In the genomic region with DNA sequence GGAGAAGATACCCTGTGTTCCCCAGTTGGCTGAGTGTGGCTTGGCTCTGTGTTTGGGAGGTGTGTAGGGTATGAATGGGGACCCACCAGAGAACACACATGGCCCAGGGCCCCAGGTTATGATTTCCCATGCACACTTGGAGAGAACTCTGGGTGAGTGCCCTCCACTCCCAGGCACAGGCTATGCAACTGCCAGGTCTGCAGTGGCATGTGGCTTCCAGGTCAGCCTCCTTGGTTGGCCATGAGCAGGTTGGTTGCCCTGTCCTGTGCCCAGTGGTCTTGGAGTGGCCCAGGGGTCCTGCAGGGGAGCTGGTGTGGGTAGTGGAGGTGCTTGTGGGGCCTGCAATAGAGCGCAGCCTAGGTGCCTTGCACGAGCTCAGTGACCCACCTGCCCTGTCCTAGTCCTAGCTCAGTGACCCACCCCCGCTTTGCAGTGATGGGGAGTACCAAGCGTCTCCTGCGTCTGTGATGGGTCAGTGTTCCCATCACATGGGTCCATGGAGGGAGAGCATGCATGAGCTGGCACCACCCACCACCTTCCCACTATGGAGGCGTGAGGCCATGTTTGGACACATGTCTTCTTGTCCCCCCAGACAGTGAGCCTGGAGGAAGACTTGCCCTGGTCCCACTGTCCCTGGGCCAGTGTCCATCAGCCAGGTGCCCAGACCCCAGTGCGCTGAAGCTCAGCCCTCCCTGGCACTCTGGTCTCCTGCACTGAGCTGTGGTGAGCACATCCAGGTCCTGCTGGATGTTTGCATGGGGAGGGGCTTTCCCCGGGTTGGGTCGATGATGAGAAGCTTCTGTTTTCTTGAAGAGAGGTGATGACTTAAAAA, we compare ENCODE assay signal across 21 cellular contexts.
DNase-seq lines count a peak whose midpoint lies in the region; ATAC-seq, FAIRE-seq and TF ChIP-seq lines count a peak whose summit lies in the region.
"Had no signal": no experiment of that assay in that cellular context is flagged by ENCODE, and none has a peak within 500 bp of the region (broad histone marks: within the 10 kb centered on the region; RNA-seq: fewer than 3 reads in every experiment).

No MANE protein-coding gene starts in this region.

- H3K27ac Mint-ChIP-seq in activated T-cell treated with anti-CD3 and anti-CD28 coated beads, Interleukin-2, amount 50 U/mL, for 24 hours: no peak overlapping the region
- H3K27ac Mint-ChIP-seq in progenitor cell of endocrine pancreas: no peak overlapping the region
- H3K27ac Mint-ChIP-seq in activated T-helper 17 cell treated with anti-CD3 and anti-CD28 coated beads, Interleukin-2, amount 50 U/mL, for 72 hours: no peak overlapping the region
- H3K27ac Mint-ChIP-seq: activated naive CD8-positive, alpha-beta T cell treated with anti-CD3 and anti-CD28 coated beads, Interleukin-2, amount 50 U/mL, for 24 hours; CD4-positive, alpha-beta memory T cell; stimulated activated naive CD8-positive, alpha-beta T cell treated with anti-CD3 and anti-CD28 coated beads, Interleukin-15, Interleukin-2, amounts not matched to agents 100 ng/mL and 50 ng/mL, for 24 hours had no signal

- ATAC-seq in GM19452 (IDR thresholded peaks at IDR 0.05; ENCODE audit: unreplicated experiment) (no peak), HG02623 (IDR thresholded peaks at IDR 0.05; ENCODE audit: unreplicated experiment) (no peak)
- no peak for ATAC-seq in activated T-helper 17 cell treated with anti-CD3 and anti-CD28 coated beads, Interleukin-2, amount 50 U/mL, for 72 hours (replicated peaks)
- ATAC-seq: activated naive CD8-positive, alpha-beta T cell treated with anti-CD3 and anti-CD28 coated beads, Interleukin-2, amount 50 U/mL, for 24 hours; gastrocnemius medialis had no signal

- TF ChIP-seq POLR2A in adrenal gland (IDR thresholded peaks at IDR 0.05): no peak

- WGBS in adrenal gland, 4 donors: 85 to 93% (median 86%) methylated on average over 8 to 9 of the region's 9 CpGs

- no peak overlapping the region for H3K9ac ChIP-seq in kidney (ENCODE audit: low read length in 2 of 2)
- H3K9ac ChIP-seq: SK-N-SH had no signal

- H3K4me1 Mint-ChIP-seq in activated T-cell treated with anti-CD3 and anti-CD28 coated beads, Interleukin-2, amount 50 U/mL, for 24 hours (ENCODE audit: low read depth): no peaks in the 10 kb centered on the region
- no peaks in the 10 kb centered on the region for H3K4me1 Mint-ChIP-seq in progenitor cell of endocrine pancreas (ENCODE audit: low read depth)
- H3K4me1 Mint-ChIP-seq in activated T-helper 17 cell treated with anti-CD3 and anti-CD28 coated beads, Interleukin-2, amount 50 U/mL, for 72 hours: no peaks in the 10 kb centered on the region
- H3K4me1 Mint-ChIP-seq: activated naive CD8-positive, alpha-beta T cell treated with anti-CD3 and anti-CD28 coated beads, Interleukin-2, amount 50 U/mL, for 24 hours; CD4-positive, alpha-beta memory T cell had no signal

- H3K36me3 ChIP-seq in adrenal gland (replicated peaks in 1 of 2) (no peaks in the 10 kb centered on the region), kidney (ENCODE audit: control insufficient read depth in 1 of 2, insufficient read depth in 2 of 2, low read length in 2 of 2) (no peaks in the 10 kb centered on the region)
- H3K36me3 ChIP-seq: gastrocnemius medialis, HAP-1 had no signal

- H3K36me3 Mint-ChIP-seq in activated T-cell treated with anti-CD3 and anti-CD28 coated beads, Interleukin-2, amount 50 U/mL, for 24 hours (ENCODE audit: low read depth): peaks cover 2% of the 10 kb centered on the region
- peaks cover 4% of the 10 kb centered on the region for H3K36me3 Mint-ChIP-seq in progenitor cell of endocrine pancreas (ENCODE audit: insufficient read depth)
- no peaks in the 10 kb centered on the region for H3K36me3 Mint-ChIP-seq in activated T-helper 17 cell treated with anti-CD3 and anti-CD28 coated beads, Interleukin-2, amount 50 U/mL, for 72 hours (ENCODE audit: low read depth)

- H3K4me1 ChIP-seq in adrenal gland (replicated peaks in 1 of 2): no peaks in the 10 kb centered on the region
- no peaks in the 10 kb centered on the region for H3K4me1 ChIP-seq in kidney (ENCODE audit: control insufficient read depth in 1 of 2, insufficient read depth in 1 of 2, low read depth in 1 of 2, low read length in 2 of 2)
- H3K4me1 ChIP-seq: gastrocnemius medialis, HAP-1 had no signal

- H3K4me3 ChIP-seq in adrenal gland (no peak overlapping the region), kidney (ENCODE audit: low read length in 2 of 2) (no peak overlapping the region)
- H3K4me3 ChIP-seq: gastrocnemius medialis, HAP-1 had no signal

- peak; percentile 6 for DNase-seq in activated T-cell treated with anti-CD3 and anti-CD28 coated beads, Interleukin-2, amount 50 U/mL, for 24 hours
- DNase-seq in activated T-cell treated with anti-CD3 and anti-CD28 coated beads for 4 hours (no peak), adrenal gland (peak in 4 of 7 donors; percentile 3 to 39 (median 10)), kidney (peak; percentile 51), progenitor cell of endocrine pancreas (ENCODE audit: low spot score, unreplicated experiment) (peak; percentile 4)
- DNase-seq: activated naive CD8-positive, alpha-beta T cell treated with anti-CD3 and anti-CD28 coated beads, Interleukin-2, amount 50 U/mL, for 24 hours; CD4-positive, alpha-beta memory T cell; gastrocnemius medialis; midbrain; NCI-H2029; NCI-H510A; nucleus accumbens; SK-N-SH had no signal

- H3K27me3 Mint-ChIP-seq in activated T-cell treated with anti-CD3 and anti-CD28 coated beads, Interleukin-2, amount 50 U/mL, for 24 hours: no peaks in the 10 kb centered on the region
- no peaks in the 10 kb centered on the region for H3K27me3 Mint-ChIP-seq in progenitor cell of endocrine pancreas
- H3K27me3 Mint-ChIP-seq in activated T-helper 17 cell treated with anti-CD3 and anti-CD28 coated beads, Interleukin-2, amount 50 U/mL, for 72 hours: no peaks in the 10 kb centered on the region
- H3K27me3 Mint-ChIP-seq: activated naive CD8-positive, alpha-beta T cell treated with anti-CD3 and anti-CD28 coated beads, Interleukin-2, amount 50 U/mL, for 24 hours; CD4-positive, alpha-beta memory T cell; stimulated activated naive CD8-positive, alpha-beta T cell treated with anti-CD3 and anti-CD28 coated beads, Interleukin-15, Interleukin-2, amounts not matched to agents 100 ng/mL and 50 ng/mL, for 24 hours had no signal

- no peak overlapping the region for H3K4me3 Mint-ChIP-seq in activated T-cell treated with anti-CD3 and anti-CD28 coated beads, Interleukin-2, amount 50 U/mL, for 24 hours
- H3K4me3 Mint-ChIP-seq in progenitor cell of endocrine pancreas (ENCODE audit: low read depth): no peak overlapping the region
- H3K4me3 Mint-ChIP-seq in activated T-helper 17 cell treated with anti-CD3 and anti-CD28 coated beads, Interleukin-2, amount 50 U/mL, for 72 hours: no peak overlapping the region
- H3K4me3 Mint-ChIP-seq: activated naive CD8-positive, alpha-beta T cell treated with anti-CD3 and anti-CD28 coated beads, Interleukin-2, amount 50 U/mL, for 24 hours; CD4-positive, alpha-beta memory T cell; stimulated activated naive CD8-positive, alpha-beta T cell treated with anti-CD3 and anti-CD28 coated beads, Interleukin-15, Interleukin-2, amounts not matched to agents 100 ng/mL and 50 ng/mL, for 24 hours had no signal

- H3K27me3 ChIP-seq in adrenal gland: no peaks in the 10 kb centered on the region
- H3K27me3 ChIP-seq: gastrocnemius medialis had no signal

- H3K9me3 Mint-ChIP-seq in activated T-cell treated with anti-CD3 and anti-CD28 coated beads, Interleukin-2, amount 50 U/mL, for 24 hours: peaks cover 30% of the 10 kb centered on the region
- peaks cover 27% of the 10 kb centered on the region for H3K9me3 Mint-ChIP-seq in progenitor cell of endocrine pancreas (ENCODE audit: low read depth)
- peaks cover 8% of the 10 kb centered on the region for H3K9me3 Mint-ChIP-seq in activated T-helper 17 cell treated with anti-CD3 and anti-CD28 coated beads, Interleukin-2, amount 50 U/mL, for 72 hours

- intact Hi-C loops in adrenal gland (cut with DNase I) (no loop called here), kidney (cut with DNase I) (no loop called here)

- TF ChIP-seq CTCF in adrenal gland (IDR thresholded peaks at IDR 0.05) (no peak), kidney (IDR thresholded peaks at IDR 0.05; ENCODE audit: borderline replicate concordance, extremely low read depth, insufficient read depth) (no peak), progenitor cell of endocrine pancreas (IDR thresholded peaks at IDR 0.05; ENCODE audit: unreplicated experiment) (no peak)

- FAIRE-seq in kidney (lab: Jason Lieb, UNC): no peak
- FAIRE-seq: endothelial cell of umbilical vein, TTC549, urothelium cell line had no signal

- H3K27ac ChIP-seq in adrenal gland (no peak overlapping the region), kidney (ENCODE audit: low read depth in 2 of 2, low read length in 2 of 2) (no peak overlapping the region)
- H3K27ac ChIP-seq: gastrocnemius medialis had no signal

- H3K9me3 ChIP-seq in adrenal gland (replicated peaks in 1 of 3): peaks cover 0 to 13% (median 0%) of the 10 kb centered on the region in 3 donors
- H3K9me3 ChIP-seq in kidney (ENCODE audit: control insufficient read depth in 1 of 2, low read length in 2 of 2): peaks cover 0 to 22% of the 10 kb centered on the region in 2 donors
- H3K9me3 ChIP-seq: HAP-1, SK-N-SH had no signal
